8 cellular contexts compared by ENCODE assay signal in the genomic region with DNA sequence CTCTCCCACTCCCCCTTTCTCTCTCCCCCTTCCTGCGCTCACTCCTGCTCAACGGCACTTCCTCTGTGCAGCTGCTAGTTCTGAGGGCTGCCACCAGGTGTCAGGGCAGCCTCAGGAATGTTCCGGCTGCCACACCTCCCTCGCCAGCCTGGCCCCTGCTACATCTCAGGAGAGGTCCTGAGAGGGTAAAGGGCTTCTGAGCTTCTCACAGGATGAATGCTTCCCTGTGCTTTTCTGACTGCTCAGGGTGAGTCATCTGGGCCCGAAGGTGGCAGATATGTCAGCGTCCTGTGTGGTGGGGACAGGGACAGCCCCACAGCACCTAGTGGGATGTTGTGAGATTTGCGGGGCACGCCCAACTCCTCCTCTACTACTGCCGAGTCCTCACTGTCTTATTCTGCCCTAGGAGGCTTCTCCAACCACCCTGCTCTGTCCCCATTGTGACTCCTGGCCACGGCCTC. TPM values are rescaled to one million over a fixed set of nuclear protein-coding genes. Genes with fewer than 3 reads are reported as not detected.
DNase-seq lines count a peak whose midpoint lies in the region; ATAC-seq, FAIRE-seq and TF ChIP-seq lines count a peak whose summit lies in the region.

No MANE protein-coding gene starts in this region.

- CTCF ChIA-PET in GM12878 (lab: Yijun Ruan, JAX) = interaction anchor here (0.7 to 2.2 kb wide), 12 partner anchors 20 to 1759 kb away, joined by 3 to 8 read pairs (median 4); no protein-coding TSS in a partner anchor

- H3K9ac ChIP-seq in GM12878 (ENCODE audit: control insufficient read depth, insufficient read depth, low read length) = no peak overlapping the region

- no peak overlapping the region for H3K4me2 ChIP-seq in GM12878 (ENCODE audit: control insufficient read depth, insufficient read depth)

- peaks cover 2 to 7% of the 10 kb centered on the region in 2 experiments; a peak in 2 of 4 replicates for H3K36me3 ChIP-seq in GM12878 (ENCODE audit: control insufficient read depth in 2 of 2, insufficient read depth in 2 of 2, low read length in 1 of 2)

- TF ChIP-seq EP300 in GM12878 (IDR thresholded peaks at IDR 0.05; ENCODE audit: borderline replicate concordance in 1 of 2, control insufficient read depth in 1 of 2, low read depth in 2 of 2, low read length in 2 of 2) = no peak

- 2% methylated on average over 10 of the region's 10 CpGs for WGBS in GM12878 (ENCODE audit: insufficient coverage, insufficient replicate concordance, low lambda C conversion rate, missing lambda C conversion rate)

- TF ChIP-seq POLR2A in GM12878 (IDR thresholded peaks at IDR 0.05; ENCODE audit: low read depth, low read length) = no peak

- intact Hi-C loops in GM12878 (cut with micrococcal nuclease; ENCODE audit: unreplicated experiment) = loop anchor here (1.0 to 10.0 kb wide), 4 partner anchors 181 to 1218 kb away; no protein-coding TSS in a partner anchor

- no peaks in the 10 kb centered on the region for H3K27me3 ChIP-seq in GM12878 (replicated peaks in 1 of 2; ENCODE audit: control insufficient read depth in 2 of 2, insufficient read depth in 2 of 2, low read length in 1 of 2)

- no peak overlapping the region; the same call in none of the 2 replicates for H2AFZ ChIP-seq in GM12878 (ENCODE audit: control insufficient read depth, low read depth, low read length)

- in situ Hi-C loops in GM12878 (cut with MboI) = loop anchor here (10.0 to 25.0 kb wide), 2 partner anchors 983 to 1219 kb away; no protein-coding TSS in a partner anchor

- ATAC-seq in GM18511 (IDR thresholded peaks at IDR 0.05; ENCODE audit: unreplicated experiment) (peak; percentile 86), HG02970 (IDR thresholded peaks at IDR 0.05; ENCODE audit: low FRiP score, unreplicated experiment) (peak; percentile 82), GM12878 (peak; percentile 95)

- H3K9me3 ChIP-seq in GM12878 (replicated peaks; ENCODE audit: control insufficient read depth, insufficient read depth, low read length) = no peaks in the 10 kb centered on the region

- DNase-seq in AG08395 (ENCODE audit: low spot score) = peak; percentile 79
- peak; percentile 50 for DNase-seq in NCI-H1694 (lab: John Stamatoyannopoulos, UW)
- DNase-seq in GM12878 (ENCODE audit: low read depth, low spot score) = peak; percentile 24
- peak; percentile 60 for DNase-seq in inferior parietal cortex (ENCODE audit: extremely low spot score)
- DNase-seq in stimulated activated CD4-positive, alpha-beta T cell treated with anti-CD3 and anti-CD28 coated beads, Interleukin-1b, Interleukin-23, amount 100 ng/mL, for 48 hours = peak; percentile 95

- RAD21 ChIA-PET in GM12878 (lab: Charles Lee; ENCODE audit: unreplicated experiment) = interaction anchor here (0.7 to 2.0 kb wide), 3 partner anchors 240 to 1218 kb away, joined by 3 to 9 read pairs (median 3); no protein-coding TSS in a partner anchor

- H4K20me1 ChIP-seq in GM12878 (ENCODE audit: control insufficient read depth, insufficient read depth) = no peaks in the 10 kb centered on the region

- H3K79me2 ChIP-seq in GM12878 (ENCODE audit: control insufficient read depth, insufficient read depth, low read length) = no peaks in the 10 kb centered on the region

- H3K27ac ChIP-seq in GM12878 (ENCODE audit: control insufficient read depth, insufficient read depth) = no peak overlapping the region

- FAIRE-seq in TTC549 (lab: Jason Lieb, UNC) = peak; percentile 25
- peak; percentile 99 for FAIRE-seq in GM12878 (lab: Jason Lieb, UNC)

- H3K4me3 ChIP-seq in GM12878 = no peak overlapping the region

- BruUV-seq in GM12878 (replicated peaks; lab: Mats Ljungman, UMichigan) = no TSS peak

- peaks cover 10% of the 10 kb centered on the region for H3K4me1 ChIP-seq in GM12878 (ENCODE audit: control insufficient read depth, insufficient read depth, low read length)

- peak; percentile 90 to 97 (median 90); a peak in 5 of 6 replicates for TF ChIP-seq CTCF in GM12878 (IDR thresholded peaks at IDR 0.05 in 2 of 3, conservative IDR thresholded peaks at IDR 0.05 in 1 of 3; ENCODE audit: control insufficient read depth in 2 of 3, extremely low read depth in 1 of 3, insufficient read depth in 1 of 3, low read depth in 3 of 3, low read length in 3 of 3)

- peak; percentile 87 for TF ChIP-seq RAD21 in GM12878 (IDR thresholded peaks at IDR 0.05; ENCODE audit: insufficient read depth, low read depth, low read length)

- POLR2A ChIA-PET in GM12878 (lab: Charles Lee) = interaction anchor here (0.7 kb wide), 1 partner anchor 1218 kb away, joined by 3 read pairs; no protein-coding TSS in a partner anchor

- SMC1A ChIA-PET in GM12878 (lab: Charles Lee; ENCODE audit: uncharacterized antibody, unreplicated experiment) = interaction anchor here (1.4 to 1.8 kb wide), 2 partner anchors 181 to 260 kb away, joined by 3 to 7 read pairs; no protein-coding TSS in a partner anchor

TF ChIP-seq in GM12878, 131 proteins besides CTCF, POLR2A, EP300 and RAD21 (continues in another document):
- TF ChIP-seq, protein P1, sequence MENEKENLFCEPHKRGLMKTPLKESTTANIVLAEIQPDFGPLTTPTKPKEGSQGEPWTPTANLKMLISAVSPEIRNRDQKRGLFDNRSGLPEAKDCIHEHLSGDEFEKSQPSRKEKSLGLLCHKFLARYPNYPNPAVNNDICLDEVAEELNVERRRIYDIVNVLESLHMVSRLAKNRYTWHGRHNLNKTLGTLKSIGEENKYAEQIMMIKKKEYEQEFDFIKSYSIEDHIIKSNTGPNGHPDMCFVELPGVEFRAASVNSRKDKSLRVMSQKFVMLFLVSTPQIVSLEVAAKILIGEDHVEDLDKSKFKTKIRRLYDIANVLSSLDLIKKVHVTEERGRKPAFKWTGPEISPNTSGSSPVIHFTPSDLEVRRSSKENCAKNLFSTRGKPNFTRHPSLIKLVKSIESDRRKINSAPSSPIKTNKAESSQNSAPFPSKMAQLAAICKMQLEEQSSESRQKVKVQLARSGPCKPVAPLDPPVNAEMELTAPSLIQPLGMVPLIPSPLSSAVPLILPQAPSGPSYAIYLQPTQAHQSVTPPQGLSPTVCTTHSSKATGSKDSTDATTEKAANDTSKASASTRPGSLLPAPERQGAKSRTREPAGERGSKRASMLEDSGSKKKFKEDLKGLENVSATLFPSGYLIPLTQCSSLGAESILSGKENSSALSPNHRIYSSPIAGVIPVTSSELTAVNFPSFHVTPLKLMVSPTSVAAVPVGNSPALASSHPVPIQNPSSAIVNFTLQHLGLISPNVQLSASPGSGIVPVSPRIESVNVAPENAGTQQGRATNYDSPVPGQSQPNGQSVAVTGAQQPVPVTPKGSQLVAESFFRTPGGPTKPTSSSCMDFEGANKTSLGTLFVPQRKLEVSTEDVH (IDR thresholded peaks at IDR 0.05; ENCODE audit: low read depth, partially characterized antibody) = no peak
- TF ChIP-seq YY1 (IDR thresholded peaks at IDR 0.05; ENCODE audit: low read depth, low read length) (peak; percentile 16; the same call in 1 of the 2 replicates), MEF2A (IDR thresholded peaks at IDR 0.05; ENCODE audit: insufficient read depth, low read depth, low read length) (no peak), ZNF622 (IDR thresholded peaks at IDR 0.05) (no peak), SUPT20H (IDR thresholded peaks at IDR 0.05; ENCODE audit: borderline replicate concordance, control insufficient read depth, low read depth, low read length) (no peak), SIN3A (IDR thresholded peaks at IDR 0.05; ENCODE audit: low read depth, low read length) (no peak), NR2F1 (conservative IDR thresholded peaks at IDR 0.05) (peak; percentile 43; the same call in 1 of the 2 replicates), CREB1 (IDR thresholded peaks at IDR 0.05; ENCODE audit: low read depth) (no peak), NFIC (IDR thresholded peaks at IDR 0.05; ENCODE audit: low read depth, low read length) (no peak), GABPA (IDR thresholded peaks at IDR 0.05; ENCODE audit: low read depth) (no peak), JUNB (IDR thresholded peaks at IDR 0.05) (no peak)

RNA-seq across cellular contexts. Expression of a gene that starts 49.0 kb away (rescaled TPM):
- 59.8 and 65.8 TPM in 2 replicates for total RNA-seq in GM12878 (2013; cell fraction: nucleolus; rRNA removed)
- total RNA-seq in GM12878 (2014; rRNA removed) = 26.4 and 31.9 TPM in 2 replicates
- total RNA-seq in GM12878 (2014; rRNA removed; fragmentation: Illumina TruSeq; extraction: Trizol) = 18.2 and 19.9 TPM in 2 replicates
- 24.9 and 25.0 TPM in 2 replicates for total RNA-seq in GM12878 (2021)
- 15.4 TPM for polyA plus RNA-seq in GM12878 (2011; ENCODE audit: low read depth)
- 55.6 and 60.3 TPM in 2 replicates for polyA plus RNA-seq in GM12878 (2011; rRNA removed)
- polyA plus RNA-seq in GM12878 (2011; cell fraction: cytosol; rRNA removed) = 53.1 and 58.9 TPM in 2 replicates
- polyA plus RNA-seq in GM12878 (2011; cell fraction: nucleus; rRNA removed) = 26.3 and 38.6 TPM in 2 replicates
- polyA plus RNA-seq in GM12878 (2012) = 19.4 and 24.8 TPM in 2 replicates
- polyA plus RNA-seq in GM12878 (2014; fragmentation: Illumina TruSeq; extraction: Trizol) = 22.7 and 26.1 TPM in 2 replicates
- polyA plus RNA-seq in GM12878 (2014; fragmentation: Nextera tagmentation; extraction: Ambion mirVana) = 10 to 100 TPM; 12.3 to 16.4 TPM
- polyA plus RNA-seq in GM12878 (2014; rRNA removed) = 26.8 and 27.5 TPM in 2 replicates
- 10 to 100 TPM; 33.2 to 34.9 TPM for polyA plus RNA-seq in GM12878 (2016; fragmentation: Nextera tagmentation; extraction: Ambion mirVana)
- polyA minus RNA-seq in GM12878 (2011; rRNA and poly(A)+ RNA removed) = 55.1 and 89.8 TPM in 2 replicates
- 21.6 and 24.7 TPM in 2 replicates for polyA minus RNA-seq in GM12878 (2011; cell fraction: cytosol; rRNA and poly(A)+ RNA removed)
- polyA minus RNA-seq in GM12878 (2011; cell fraction: nucleus; rRNA and poly(A)+ RNA removed) = 15.0 and 25.9 TPM in 2 replicates

RNA-seq across cellular contexts. Expression of a gene that starts 55.2 kb away (rescaled TPM):
- total RNA-seq in GM12878 (2013; cell fraction: nucleolus; rRNA removed) = not detected in 2 replicates
- 0.06 TPM in 1 of 2 replicates, not detected in the other for total RNA-seq in GM12878 (2014; rRNA removed)
- 0.14 and 0.18 TPM in 2 replicates for total RNA-seq in GM12878 (2014; rRNA removed; fragmentation: Illumina TruSeq; extraction: Trizol)
- 0.29 and 0.33 TPM in 2 replicates for total RNA-seq in GM12878 (2021)
- polyA plus RNA-seq in GM12878 (2011; ENCODE audit: low read depth) = not detected
- 0.07 TPM in 1 of 2 replicates, not detected in the other for polyA plus RNA-seq in GM12878 (2011; rRNA removed)
- not detected in 2 replicates for polyA plus RNA-seq in GM12878 (2011; cell fraction: cytosol; rRNA removed)
- polyA plus RNA-seq in GM12878 (2011; cell fraction: nucleus; rRNA removed) = 0.13 and 0.15 TPM in 2 replicates
- 0.06 TPM in 1 of 2 replicates, not detected in the other for polyA plus RNA-seq in GM12878 (2012)
- polyA plus RNA-seq in GM12878 (2014; fragmentation: Illumina TruSeq; extraction: Trizol) = 0.12 TPM in 1 of 2 replicates, not detected in the other
- under 1 TPM; 0.02 to 0.04 TPM for polyA plus RNA-seq in GM12878 (2014; fragmentation: Nextera tagmentation; extraction: Ambion mirVana)
- not detected in 2 replicates for polyA plus RNA-seq in GM12878 (2014; rRNA removed)
- 1 to 10 TPM in 1 of 2 experiments, under 1 TPM in 1; 0.86 to 1.2 TPM for polyA plus RNA-seq in GM12878 (2016; fragmentation: Nextera tagmentation; extraction: Ambion mirVana)
- 0.15 TPM in 1 of 2 replicates, not detected in the other for polyA minus RNA-seq in GM12878 (2011; rRNA and poly(A)+ RNA removed)
- 0.21 TPM in 1 of 2 replicates, not detected in the other for polyA minus RNA-seq in GM12878 (2011; cell fraction: cytosol; rRNA and poly(A)+ RNA removed)
- 0.36 and 0.77 TPM in 2 replicates for polyA minus RNA-seq in GM12878 (2011; cell fraction: nucleus; rRNA and poly(A)+ RNA removed)

Comparison
In these comparisons a context has a peak if more than half of its experiments do, and no peak if none do; other contexts are left out.
1. DNase-seq: peak in every context shown above with its lines; median percentile 95 in stimulated activated CD4-positive, alpha-beta T cell treated with anti-CD3 and anti-CD28 coated beads, Interleukin-1b, Interleukin-23, amount 100 ng/mL, for 48 hours; 79 in AG08395; 60 in inferior parietal cortex; 50 in NCI-H1694; 24 in GM12878.